ENCODE assay signal across 6 cellular contexts in genomic region chr2:218216336-218216673, GRCh38. TPM values are rescaled to one million over a fixed set of nuclear protein-coding genes. Genes with fewer than 3 reads are reported as not detected.
A peak's percentile ranks its signal among the peaks of the same experiment; 100 is the strongest.
DNase-seq lines count a peak whose midpoint lies in the region; ATAC-seq and TF ChIP-seq lines count a peak whose summit lies in the region.

No MANE protein-coding gene starts in this region.

- no peaks in the 10 kb centered on the region for H3K36me3 ChIP-seq in gastroesophageal sphincter
- H3K36me3 ChIP-seq in thymus (ENCODE audit: control insufficient read depth, insufficient read depth), result no peaks in the 10 kb centered on the region

- H3K4me3 ChIP-seq in gastroesophageal sphincter (peak overlapping the region; percentile 72 to 94), thymus (ENCODE audit: low read length) (peak overlapping the region; percentile 99)

- H3K27ac ChIP-seq in gastroesophageal sphincter, result peak overlapping the region; percentile 90 to 96 (median 93)
- peak overlapping the region; percentile 97 for H3K27ac ChIP-seq in thymus (ENCODE audit: low read depth)

- peak overlapping the region; percentile 93 for H3K4me3 Mint-ChIP-seq in T-helper 2 cell treated with Interferon-gamma antibody and Interleukin-4, amounts not matched to agents 5 μg/mL and 100 μg/mL, for 36 hours

- peaks cover 37% of the 10 kb centered on the region for H3K36me3 Mint-ChIP-seq in T-helper 2 cell treated with Interferon-gamma antibody and Interleukin-4, amounts not matched to agents 5 μg/mL and 100 μg/mL, for 36 hours (ENCODE audit: low read depth)

- H3K4me1 Mint-ChIP-seq in T-helper 2 cell treated with Interferon-gamma antibody and Interleukin-4, amounts not matched to agents 5 μg/mL and 100 μg/mL, for 36 hours (ENCODE audit: low read depth), result peaks cover 40% of the 10 kb centered on the region

- no peak for ATAC-seq in gastroesophageal sphincter
- ATAC-seq in activated CD4-positive, CD25-positive, alpha-beta regulatory T cell treated with anti-CD3 and anti-CD28 coated beads, Interleukin-2, amount 50 U/mL, for 24 hours, result no peak

- no peak for TF ChIP-seq CTCF in gastroesophageal sphincter (IDR thresholded peaks at IDR 0.05)

- H3K27ac Mint-ChIP-seq in T-helper 2 cell treated with Interferon-gamma antibody and Interleukin-4, amounts not matched to agents 5 μg/mL and 100 μg/mL, for 36 hours, result peak overlapping the region; percentile 94

- TF ChIP-seq EP300 in gastroesophageal sphincter (IDR thresholded peaks at IDR 0.05), result no peak

- WGBS in gastroesophageal sphincter (ENCODE audit: low coverage in 1 of 2), 2 donors, result 27% methylated on average over 9 of the region's 9 CpGs
- 85% methylated on average over 9 of the region's 9 CpGs for WGBS in thymus

- peaks cover 4% of the 10 kb centered on the region for H3K9me3 Mint-ChIP-seq in T-helper 2 cell treated with Interferon-gamma antibody and Interleukin-4, amounts not matched to agents 5 μg/mL and 100 μg/mL, for 36 hours

- H3K4me1 ChIP-seq in gastroesophageal sphincter, result peaks cover 12 to 44% (median 30%) of the 10 kb centered on the region in 3 donors
- H3K4me1 ChIP-seq in thymus (ENCODE audit: control insufficient read depth, insufficient read depth, low read length), result peaks cover 21% of the 10 kb centered on the region

- no peak for TF ChIP-seq POLR2A in gastroesophageal sphincter (IDR thresholded peaks at IDR 0.05)

- H3K27me3 ChIP-seq in gastroesophageal sphincter (no peaks in the 10 kb centered on the region), thymus (ENCODE audit: control insufficient read depth, insufficient read depth) (no peaks in the 10 kb centered on the region)

- peaks cover 2% of the 10 kb centered on the region for H3K27me3 Mint-ChIP-seq in T-helper 2 cell treated with Interferon-gamma antibody and Interleukin-4, amounts not matched to agents 5 μg/mL and 100 μg/mL, for 36 hours (ENCODE audit: low read depth)

- no peaks in the 10 kb centered on the region for H3K9me3 ChIP-seq in gastroesophageal sphincter
- H3K9me3 ChIP-seq in thymus (ENCODE audit: control insufficient read depth), result no peaks in the 10 kb centered on the region

- no peak for DNase-seq in T-helper 2 cell treated with Interferon-gamma antibody and Interleukin-4, amounts not matched to agents 5 μg/mL and 100 μg/mL, for 36 hours (ENCODE audit: low spot score)
- DNase-seq in T-helper 2 cell (no peak), NCI-H1105 (lab: John Stamatoyannopoulos, UW) (no peak)

RNA-seq across cellular contexts. Expression of gene ARPC2, which starts 0.7 kb away (rescaled TPM):
- 100 to 1,000 TPM; 275 to 314 (median 287) TPM for total RNA-seq in gastroesophageal sphincter
- polyA plus RNA-seq in thymus, result 292 TPM

RNA-seq across cellular contexts. Expression of gene GPBAR1, which starts 44.5 kb away (rescaled TPM):
- total RNA-seq in gastroesophageal sphincter, result 1 to 10 TPM in 2 of 4 donors, under 1 TPM in 2; 0.31 to 4.0 (median 1.4) TPM
- 1.0 TPM for polyA plus RNA-seq in thymus

RNA-seq across cellular contexts. Expression of gene CXCR1, which starts 49.5 kb away (rescaled TPM):
- 1 to 10 TPM in 1 of 4 donors, not detected in 3; 1.8 TPM for total RNA-seq in gastroesophageal sphincter
- polyA plus RNA-seq in thymus, result 0.37 TPM

RNA-seq across cellular contexts. Expression of gene AAMP, which starts 53.6 kb away (rescaled TPM):
- total RNA-seq in gastroesophageal sphincter, result 100 to 1,000 TPM in 3 of 4 donors, 10 to 100 TPM in 1; 97.8 to 163 (median 131) TPM
- 67.2 TPM for polyA plus RNA-seq in thymus

RNA-seq across cellular contexts. Expression of gene PNKD, which starts 54.0 kb away (rescaled TPM):
- total RNA-seq in gastroesophageal sphincter, result 10 to 100 TPM; 48.6 to 60.2 (median 56.9) TPM
- polyA plus RNA-seq in thymus, result 76.1 TPM
